In genomic region chr10:14605231-14605925, GRCh38 we compare ENCODE assay signal across 8 cellular contexts.
DNase-seq lines count a peak whose midpoint lies in the region; ATAC-seq lines count a peak whose summit lies in the region.

No MANE protein-coding gene starts in this region.

- H3K27ac ChIP-seq in CD4-positive, CD25-positive, alpha-beta regulatory T cell (ENCODE audit: insufficient read depth, low read length, poor library complexity, severe bottlenecking): peak overlapping the region; percentile 80

- no peaks in the 10 kb centered on the region for H3K27me3 Mint-ChIP-seq in CD4-positive, CD25-positive, alpha-beta regulatory T cell

- H3K27me3 ChIP-seq in CD4-positive, CD25-positive, alpha-beta regulatory T cell (ENCODE audit: control insufficient read depth, insufficient read depth, low read length): no peaks in the 10 kb centered on the region

- peak overlapping the region; percentile 90 to 100 (median 94) for H3K4me3 Mint-ChIP-seq in CD4-positive, CD25-positive, alpha-beta regulatory T cell

- H3K27ac Mint-ChIP-seq in CD4-positive, CD25-positive, alpha-beta regulatory T cell: peak overlapping the region; percentile 90 to 99 (median 93)

- peaks cover 14 to 51% (median 34%) of the 10 kb centered on the region in 4 donors for H3K4me1 Mint-ChIP-seq in CD4-positive, CD25-positive, alpha-beta regulatory T cell

- ATAC-seq in CD4-positive, CD25-positive, alpha-beta regulatory T cell (ENCODE audit: low read depth in 2 of 2): peak; percentile 43 to 46
- ATAC-seq in GM19043 (IDR thresholded peaks at IDR 0.05; ENCODE audit: low read depth, unreplicated experiment): peak; percentile 43
- peak; percentile 45 for ATAC-seq in HG03460 (IDR thresholded peaks at IDR 0.05; ENCODE audit: unreplicated experiment)

- peaks cover 45% of the 10 kb centered on the region for H3K4me1 ChIP-seq in CD4-positive, CD25-positive, alpha-beta regulatory T cell (ENCODE audit: control insufficient read depth, insufficient read depth, low read length, poor library complexity, severe bottlenecking)

- H3K36me3 ChIP-seq in CD4-positive, CD25-positive, alpha-beta regulatory T cell (ENCODE audit: control insufficient read depth, insufficient read depth, low read length): peaks cover 14% of the 10 kb centered on the region

- no peaks in the 10 kb centered on the region for H3K9me3 Mint-ChIP-seq in CD4-positive, CD25-positive, alpha-beta regulatory T cell

- H3K36me3 Mint-ChIP-seq in CD4-positive, CD25-positive, alpha-beta regulatory T cell: peaks cover 16% of the 10 kb centered on the region

- peak overlapping the region; percentile 93 for H3K4me3 ChIP-seq in CD4-positive, CD25-positive, alpha-beta regulatory T cell (ENCODE audit: low read depth, low read length)

- H3K9me3 ChIP-seq in CD4-positive, CD25-positive, alpha-beta regulatory T cell (ENCODE audit: control insufficient read depth in 2 of 2, low read length in 2 of 2): no peaks in the 10 kb centered on the region

- peak; percentile 34 to 84 (median 49) for DNase-seq in CD4-positive, CD25-positive, alpha-beta regulatory T cell
- peak; percentile 56 to 64 for DNase-seq in activated T-cell treated with anti-CD3 and anti-CD28 coated beads, Interleukin-2, amount 50 U/mL, for 48 hours
- DNase-seq in hepatic stellate cell (ENCODE audit: low spot score) (peak; percentile 32), SW 1271 (lab: John Stamatoyannopoulos, UW) (no peak), cortex of kidney (lab: John Stamatoyannopoulos, UW) (no peak)
- DNase-seq in stimulated activated naive CD4-positive, alpha-beta T cell treated with Interleukin-2 at 50 U/mL for 16 hours (lab: John Stamatoyannopoulos, UW): peak; percentile 40

Comparison
In these comparisons a context has a peak if more than half of its experiments do, and no peak if none do; other contexts are left out.
1. DNase-seq: peak in CD4-positive, CD25-positive, alpha-beta regulatory T cell (3 of 3), activated T-cell treated with anti-CD3 and anti-CD28 coated beads, Interleukin-2, amount 50 U/mL, for 48 hours (2 of 2), hepatic stellate cell (single experiment) and stimulated activated naive CD4-positive, alpha-beta T cell treated with Interleukin-2 at 50 U/mL for 16 hours (single experiment); none in SW 1271 (0 of 2) and cortex of kidney (single experiment).
2. Peak in every context shown above with its lines, with median percentiles within 50 percentile points of each other: ATAC-seq.